23 cellular contexts compared by ENCODE assay signal in genomic region chr17:55774834-55775233, GRCh38. TPM values are rescaled to one million over a fixed set of nuclear protein-coding genes. Genes with fewer than 3 reads are reported as not detected.
DNase-seq lines count a peak whose midpoint lies in the region; ATAC-seq and TF ChIP-seq lines count a peak whose summit lies in the region.
"Had no signal": no experiment of that assay in that cellular context is flagged by ENCODE, and none has a peak within 500 bp of the region (broad histone marks: within the 10 kb centered on the region; RNA-seq: fewer than 3 reads in every experiment).

No MANE protein-coding gene starts in this region.

- DNase-seq in DMS79 treated with DMSO at 0.1 percent for 48 hours (lab: John Stamatoyannopoulos, UW) (peak; percentile 61), NCI-H345 (lab: John Stamatoyannopoulos, UW) (peak; percentile 74), pons (ENCODE audit: low spot score) (peak; percentile 36), left ventricle myocardium superior (no peak), putamen (ENCODE audit: low spot score) (no peak), DMS 273 treated with DMSO at 0.1 percent for 48 hours (lab: John Stamatoyannopoulos, UW) (no peak)
- DNase-seq: activated CD4-positive, alpha-beta T cell treated with anti-CD3 and anti-CD28 coated beads, Interleukin-2, amount 50 U/mL, for 1 hour; activated CD8-positive, alpha-beta memory T cell treated with anti-CD3 and anti-CD28 coated beads, Interleukin-2, amount 50 U/mL, for 4 hours; brain microvascular endothelial cell; CD8-positive, alpha-beta memory T cell; left ventricle myocardium inferior; NCI-H1694; NCI-H524 treated with DMSO at 0.1 percent for 48 hours; OCI-M1; psoas muscle; SIG-M5; spleen; stimulated activated CD4-positive, alpha-beta T cell treated with anti-CD3 and anti-CD28 coated beads, Interleukin-4, amount 100 ng/mL, for 4 hours; T-helper 2 cell; upper lobe of left lung had no signal

- no peaks in the 10 kb centered on the region for H3K9me3 Mint-ChIP-seq in brain
- H3K9me3 Mint-ChIP-seq: activated T-helper 2 cell treated with anti-CD3 and anti-CD28 coated beads, Interferon-gamma antibody, Interleukin-2, Interleukin-4, amounts not matched to agents 10 μg/mL and 5 μg/mL and 100 μg/mL, durations not matched to agents 14 hours and 24 hours and 36 hours; CD8-positive, alpha-beta memory T cell; neural crest cell had no signal

- H3K27ac Mint-ChIP-seq in brain, result peak overlapping the region in 3 of 5 experiments; percentile 7 to 44 (median 9)
- H3K27ac Mint-ChIP-seq: activated T-helper 2 cell treated with anti-CD3 and anti-CD28 coated beads, Interferon-gamma antibody, Interleukin-2, Interleukin-4, amounts not matched to agents 10 μg/mL and 5 μg/mL and 100 μg/mL, durations not matched to agents 14 hours and 24 hours and 36 hours had no signal

- intact Hi-C loops in left ventricle myocardium superior (cut with micrococcal nuclease), result loop anchor here (5.0 kb wide), 2 partner anchors 58 to 248 kb away; no protein-coding TSS in a partner anchor

- no peaks in the 10 kb centered on the region for H3K27me3 Mint-ChIP-seq in brain
- H3K27me3 Mint-ChIP-seq: CD8-positive, alpha-beta memory T cell had no signal

- H3K36me3 Mint-ChIP-seq in brain, result peaks cover 70% of the 10 kb centered on the region

- no peak for ATAC-seq in left ventricle myocardium superior
- ATAC-seq: psoas muscle had no signal

- no peak overlapping the region for H3K4me3 Mint-ChIP-seq in brain
- H3K4me3 Mint-ChIP-seq: neural crest cell had no signal

- H3K4me1 Mint-ChIP-seq in brain, result peaks cover 14% of the 10 kb centered on the region

- TF ChIP-seq CTCF in brain (conservative IDR thresholded peaks at IDR 0.05), result no peak

RNA-seq across cellular contexts. Expression of gene PCTP, which starts 24.0 kb away (rescaled TPM):
- polyA plus RNA-seq in brain (ENCODE audit: insufficient read depth, low read depth, low replicate concordance), result 1.5 TPM
- 22.2 TPM for total RNA-seq in left ventricle myocardium superior

RNA-seq across cellular contexts. Expression of gene TMEM100, which starts 52.2 kb away (rescaled TPM):
- 1.6 TPM for polyA plus RNA-seq in brain (ENCODE audit: insufficient read depth, low read depth, low replicate concordance)
- 10.9 TPM for total RNA-seq in left ventricle myocardium superior
- total RNA-seq: activated T-helper 2 cell treated with anti-CD3 and anti-CD28 coated beads, Interferon-gamma antibody, Interleukin-2, Interleukin-4, amounts not matched to agents 10 μg/mL and 5 μg/mL and 100 μg/mL, durations not matched to agents 14 hours and 24 hours and 36 hours; CD8-positive, alpha-beta memory T cell had no signal
- polyA plus RNA-seq: CD8-positive, alpha-beta memory T cell had no signal

Comparison
In these comparisons a context has a peak if more than half of its experiments do, and no peak if none do; other contexts are left out.
1. DNase-seq: peak in DMS79 treated with DMSO at 0.1 percent for 48 hours (single experiment), NCI-H345 (single experiment) and pons (single experiment); none in left ventricle myocardium superior (single experiment), putamen (single experiment) and DMS 273 treated with DMSO at 0.1 percent for 48 hours (single experiment).